Comparison of ENCODE assay signal across 15 cellular contexts in genomic region chr4:38076153-38076669, GRCh38.
DNase-seq lines count a peak whose midpoint lies in the region; ATAC-seq and TF ChIP-seq lines count a peak whose summit lies in the region.
"Had no signal": no experiment of that assay in that cellular context is flagged by ENCODE, and none has a peak within 500 bp of the region (broad histone marks: within the 10 kb centered on the region; RNA-seq: fewer than 3 reads in every experiment).

No MANE protein-coding gene starts in this region.

- peak overlapping the region in 31 of 59 donors; percentile 7 to 76 (median 51) for H3K27ac ChIP-seq in dorsolateral prefrontal cortex
- H3K27ac ChIP-seq in sigmoid colon = peak overlapping the region; percentile 29 to 62 (median 55)
- H3K27ac ChIP-seq in body of pancreas = peak overlapping the region in 1 of 4 donors; percentile 35
- H3K27ac ChIP-seq: BLaER1 had no signal

- no peak for TF ChIP-seq EP300 in sigmoid colon (IDR thresholded peaks at IDR 0.05)

- TF ChIP-seq CTCF in GM12865 (IDR thresholded peaks at IDR 0.05; ENCODE audit: insufficient read depth, low read depth, low read length, missing control alignments) (no peak), dorsolateral prefrontal cortex (IDR thresholded peaks at IDR 0.05 in 54 of 56, conservative IDR thresholded peaks at IDR 0.05 in 2 of 56; ENCODE audit: low read depth in 1 of 56, partially characterized antibody in 56 of 56) (no peak), sigmoid colon (IDR thresholded peaks at IDR 0.05) (no peak), body of pancreas (IDR thresholded peaks at IDR 0.05) (no peak)

- H3K4me1 ChIP-seq in sigmoid colon = peaks cover 0 to 79% (median 58%) of the 10 kb centered on the region in 4 donors
- peaks cover 30% of the 10 kb centered on the region for H3K4me1 ChIP-seq in body of pancreas

- ATAC-seq in HG02870 (IDR thresholded peaks at IDR 0.05; ENCODE audit: unreplicated experiment) = peak; percentile 30
- ATAC-seq in body of pancreas = no peak
- ATAC-seq: Panc1 had no signal

- H3K9me3 ChIP-seq in sigmoid colon (no peaks in the 10 kb centered on the region), body of pancreas (no peaks in the 10 kb centered on the region)
- H3K9me3 ChIP-seq: BLaER1 had no signal

- 81 to 83% methylated on average over 6 of the region's 6 CpGs for WGBS in sigmoid colon, 2 donors
- 85 to 91% methylated on average over 6 of the region's 6 CpGs for WGBS in body of pancreas, 2 donors

- H3K4me3 ChIP-seq in GM12865 (ENCODE audit: low read depth, low read length) (no peak overlapping the region), dorsolateral prefrontal cortex (no peak overlapping the region), sigmoid colon (no peak overlapping the region), body of pancreas (no peak overlapping the region)
- H3K4me3 ChIP-seq: BLaER1 had no signal

- intact Hi-C loops in dorsolateral prefrontal cortex (cut with DNase I) (loop anchor here in 1 of 2 donors (10.0 kb wide), 1 partner anchor 99 kb away; no protein-coding TSS in a partner anchor), sigmoid colon (cut with DNase I) (no loop called here), body of pancreas (cut with DNase I) (loop anchor here (10.0 kb wide), 1 partner anchor 99 kb away; no protein-coding TSS in a partner anchor)

- TF ChIP-seq POLR2A in sigmoid colon (IDR thresholded peaks at IDR 0.05) (no peak), body of pancreas (IDR thresholded peaks at IDR 0.05) (no peak)

- H3K36me3 ChIP-seq in sigmoid colon (peaks cover 0 to 28% (median 3%) of the 10 kb centered on the region in 4 donors), body of pancreas (replicated peaks in 1 of 2; ENCODE audit: insufficient read depth in 1 of 2, low read depth in 2 of 2) (no peaks in the 10 kb centered on the region)

- DNase-seq in GM12865 (ENCODE audit: low read depth) (peak; percentile 72), dorsolateral prefrontal cortex (no peak), sigmoid colon (no peak), body of pancreas (no peak), DMS153 (lab: John Stamatoyannopoulos, UW) (no peak), HPDE6-E6E7 (ENCODE audit: extremely low spot score) (no peak)
- DNase-seq: activated CD4-positive, alpha-beta T cell treated with anti-CD3 and anti-CD28 coated beads, Interleukin-2, amount 50 U/mL, for 4 hours; aorta; foreskin melanocyte; NCI-H1048; NCI-H2107; retina had no signal

- no peaks in the 10 kb centered on the region for H3K27me3 ChIP-seq in dorsolateral prefrontal cortex
- H3K27me3 ChIP-seq in sigmoid colon = no peaks in the 10 kb centered on the region
- H3K27me3 ChIP-seq in body of pancreas = no peaks in the 10 kb centered on the region
- H3K27me3 ChIP-seq: BLaER1 had no signal
